In the genomic region with DNA sequence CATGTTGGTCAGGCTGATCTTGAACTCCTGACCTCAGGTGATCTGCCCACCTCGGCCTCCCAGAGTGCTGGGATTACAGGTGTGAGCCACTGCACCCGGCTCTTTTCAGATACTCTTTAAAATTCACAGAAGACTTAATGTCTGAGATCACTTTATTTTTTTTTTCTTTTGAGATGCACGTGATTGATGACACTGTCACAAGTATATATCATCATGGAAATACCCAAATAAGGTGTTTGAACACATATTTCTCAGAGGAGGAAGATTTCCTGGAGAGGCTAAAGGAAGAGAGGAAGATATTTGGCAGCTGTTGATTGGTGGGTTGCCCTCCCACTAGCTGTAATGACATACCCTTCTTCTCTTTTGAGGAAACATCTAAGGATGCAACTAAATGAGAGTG, we compare ENCODE assay signal across 1 cellular context.
TF ChIP-seq lines count a peak whose summit lies in the region.

No MANE protein-coding gene starts in this region.

TF ChIP-seq in SK-N-SH, 30 proteins besides CTCF, POLR2A, EP300 and RAD21 (continued from another document):
- TF ChIP-seq, protein P1, sequence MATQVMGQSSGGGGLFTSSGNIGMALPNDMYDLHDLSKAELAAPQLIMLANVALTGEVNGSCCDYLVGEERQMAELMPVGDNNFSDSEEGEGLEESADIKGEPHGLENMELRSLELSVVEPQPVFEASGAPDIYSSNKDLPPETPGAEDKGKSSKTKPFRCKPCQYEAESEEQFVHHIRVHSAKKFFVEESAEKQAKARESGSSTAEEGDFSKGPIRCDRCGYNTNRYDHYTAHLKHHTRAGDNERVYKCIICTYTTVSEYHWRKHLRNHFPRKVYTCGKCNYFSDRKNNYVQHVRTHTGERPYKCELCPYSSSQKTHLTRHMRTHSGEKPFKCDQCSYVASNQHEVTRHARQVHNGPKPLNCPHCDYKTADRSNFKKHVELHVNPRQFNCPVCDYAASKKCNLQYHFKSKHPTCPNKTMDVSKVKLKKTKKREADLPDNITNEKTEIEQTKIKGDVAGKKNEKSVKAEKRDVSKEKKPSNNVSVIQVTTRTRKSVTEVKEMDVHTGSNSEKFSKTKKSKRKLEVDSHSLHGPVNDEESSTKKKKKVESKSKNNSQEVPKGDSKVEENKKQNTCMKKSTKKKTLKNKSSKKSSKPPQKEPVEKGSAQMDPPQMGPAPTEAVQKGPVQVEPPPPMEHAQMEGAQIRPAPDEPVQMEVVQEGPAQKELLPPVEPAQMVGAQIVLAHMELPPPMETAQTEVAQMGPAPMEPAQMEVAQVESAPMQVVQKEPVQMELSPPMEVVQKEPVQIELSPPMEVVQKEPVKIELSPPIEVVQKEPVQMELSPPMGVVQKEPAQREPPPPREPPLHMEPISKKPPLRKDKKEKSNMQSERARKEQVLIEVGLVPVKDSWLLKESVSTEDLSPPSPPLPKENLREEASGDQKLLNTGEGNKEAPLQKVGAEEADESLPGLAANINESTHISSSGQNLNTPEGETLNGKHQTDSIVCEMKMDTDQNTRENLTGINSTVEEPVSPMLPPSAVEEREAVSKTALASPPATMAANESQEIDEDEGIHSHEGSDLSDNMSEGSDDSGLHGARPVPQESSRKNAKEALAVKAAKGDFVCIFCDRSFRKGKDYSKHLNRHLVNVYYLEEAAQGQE (IDR thresholded peaks at IDR 0.05; ENCODE audit: low read depth, low read length) = no peak
- TF ChIP-seq MXI1 (IDR thresholded peaks at IDR 0.05; ENCODE audit: low read depth, low read length) (no peak), ELF1 (IDR thresholded peaks at IDR 0.05) (no peak), SIN3A (IDR thresholded peaks at IDR 0.05; ENCODE audit: borderline replicate concordance, low read depth, low read length) (no peak), TCF12 (IDR thresholded peaks at IDR 0.05) (no peak), GATA2 (CRISPR knock-in tag; IDR thresholded peaks at IDR 0.05) (no peak)
TF ChIP-seq in SK-N-SH: peak in this region for 0.
